1 cellular context compared by ENCODE assay signal in genomic region chr17:46922804-46923635, GRCh38.
A peak's percentile ranks its signal among the peaks of the same experiment; 100 is the strongest.
TF ChIP-seq lines count a peak whose summit lies in the region.

Gene GOSR2, plus strand, starts transcription at chr17:46923160. Its CDS starts 33 bp downstream, at chr17:46923193.

TF ChIP-seq in HepG2, 621 proteins besides CTCF, POLR2A, EP300 and RAD21 (continued from another document and continues in another):
- TF ChIP-seq, protein P1, sequence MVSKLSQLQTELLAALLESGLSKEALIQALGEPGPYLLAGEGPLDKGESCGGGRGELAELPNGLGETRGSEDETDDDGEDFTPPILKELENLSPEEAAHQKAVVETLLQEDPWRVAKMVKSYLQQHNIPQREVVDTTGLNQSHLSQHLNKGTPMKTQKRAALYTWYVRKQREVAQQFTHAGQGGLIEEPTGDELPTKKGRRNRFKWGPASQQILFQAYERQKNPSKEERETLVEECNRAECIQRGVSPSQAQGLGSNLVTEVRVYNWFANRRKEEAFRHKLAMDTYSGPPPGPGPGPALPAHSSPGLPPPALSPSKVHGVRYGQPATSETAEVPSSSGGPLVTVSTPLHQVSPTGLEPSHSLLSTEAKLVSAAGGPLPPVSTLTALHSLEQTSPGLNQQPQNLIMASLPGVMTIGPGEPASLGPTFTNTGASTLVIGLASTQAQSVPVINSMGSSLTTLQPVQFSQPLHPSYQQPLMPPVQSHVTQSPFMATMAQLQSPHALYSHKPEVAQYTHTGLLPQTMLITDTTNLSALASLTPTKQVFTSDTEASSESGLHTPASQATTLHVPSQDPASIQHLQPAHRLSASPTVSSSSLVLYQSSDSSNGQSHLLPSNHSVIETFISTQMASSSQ (IDR thresholded peaks at IDR 0.05; ENCODE audit: low read depth): no peak
- TF ChIP-seq, protein P1 (CRISPR knock-in tag; IDR thresholded peaks at IDR 0.05; ENCODE audit: borderline replicate concordance): peak; percentile 91
- TF ChIP-seq, protein P2, sequence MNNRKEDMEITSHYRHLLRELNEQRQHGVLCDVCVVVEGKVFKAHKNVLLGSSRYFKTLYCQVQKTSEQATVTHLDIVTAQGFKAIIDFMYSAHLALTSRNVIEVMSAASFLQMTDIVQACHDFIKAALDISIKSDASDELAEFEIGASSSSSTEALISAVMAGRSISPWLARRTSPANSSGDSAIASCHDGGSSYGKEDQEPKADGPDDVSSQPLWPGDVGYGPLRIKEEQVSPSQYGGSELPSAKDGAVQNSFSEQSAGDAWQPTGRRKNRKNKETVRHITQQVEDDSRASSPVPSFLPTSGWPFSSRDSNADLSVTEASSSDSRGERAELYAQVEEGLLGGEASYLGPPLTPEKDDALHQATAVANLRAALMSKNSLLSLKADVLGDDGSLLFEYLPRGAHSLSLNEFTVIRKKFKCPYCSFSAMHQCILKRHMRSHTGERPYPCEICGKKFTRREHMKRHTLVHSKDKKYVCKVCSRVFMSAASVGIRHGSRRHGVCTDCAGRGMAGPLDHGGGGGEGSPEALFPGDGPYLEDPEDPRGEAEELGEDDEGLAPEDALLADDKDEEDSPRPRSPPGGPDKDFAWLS (CRISPR knock-in tag; IDR thresholded peaks at IDR 0.05; ENCODE audit: borderline replicate concordance): 0 out of 2 replicates have a peak, but pooled peaks have one; percentile 87
- no peak; the same call in 1 of the 2 replicates for TF ChIP-seq HMG20A (CRISPR knock-in tag; IDR thresholded peaks at IDR 0.05; ENCODE audit: borderline replicate concordance)
- TF ChIP-seq, protein P3, sequence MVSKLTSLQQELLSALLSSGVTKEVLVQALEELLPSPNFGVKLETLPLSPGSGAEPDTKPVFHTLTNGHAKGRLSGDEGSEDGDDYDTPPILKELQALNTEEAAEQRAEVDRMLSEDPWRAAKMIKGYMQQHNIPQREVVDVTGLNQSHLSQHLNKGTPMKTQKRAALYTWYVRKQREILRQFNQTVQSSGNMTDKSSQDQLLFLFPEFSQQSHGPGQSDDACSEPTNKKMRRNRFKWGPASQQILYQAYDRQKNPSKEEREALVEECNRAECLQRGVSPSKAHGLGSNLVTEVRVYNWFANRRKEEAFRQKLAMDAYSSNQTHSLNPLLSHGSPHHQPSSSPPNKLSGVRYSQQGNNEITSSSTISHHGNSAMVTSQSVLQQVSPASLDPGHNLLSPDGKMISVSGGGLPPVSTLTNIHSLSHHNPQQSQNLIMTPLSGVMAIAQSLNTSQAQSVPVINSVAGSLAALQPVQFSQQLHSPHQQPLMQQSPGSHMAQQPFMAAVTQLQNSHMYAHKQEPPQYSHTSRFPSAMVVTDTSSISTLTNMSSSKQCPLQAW (CRISPR knock-in tag; IDR thresholded peaks at IDR 0.05): peak; percentile 96
- peak; percentile 95 for TF ChIP-seq PITX1 (CRISPR knock-in tag; IDR thresholded peaks at IDR 0.05)
- no peak for TF ChIP-seq SOX6 (IDR thresholded peaks at IDR 0.05)
- TF ChIP-seq SOX6 (CRISPR knock-in tag; IDR thresholded peaks at IDR 0.05): peak; percentile 70
- peak; percentile 19; the same call in 1 of the 2 replicates for TF ChIP-seq ZNF709 (CRISPR knock-in tag; IDR thresholded peaks at IDR 0.05)
- TF ChIP-seq NCOA5 (CRISPR knock-in tag; IDR thresholded peaks at IDR 0.05): no peak
- peak; percentile 89 for TF ChIP-seq DR1 (CRISPR knock-in tag; IDR thresholded peaks at IDR 0.05)
- TF ChIP-seq GABPA (IDR thresholded peaks at IDR 0.05; ENCODE audit: low read depth, low read length): peak; percentile 99
- TF ChIP-seq GABPA (CRISPR knock-in tag; IDR thresholded peaks at IDR 0.05; ENCODE audit: low read depth): peak; percentile 100
- TF ChIP-seq ZNF674 (CRISPR knock-in tag; IDR thresholded peaks at IDR 0.05; ENCODE audit: low read depth): no peak
- TF ChIP-seq NFE2L2 (IDR thresholded peaks at IDR 0.05; ENCODE audit: low read length): no peak
- no peak; the same call in 1 of the 2 replicates for TF ChIP-seq THAP8 (CRISPR knock-in tag; IDR thresholded peaks at IDR 0.05; ENCODE audit: borderline replicate concordance)
- TF ChIP-seq ZFP62 (CRISPR knock-in tag; IDR thresholded peaks at IDR 0.05): no peak
- TF ChIP-seq TMF1 (CRISPR knock-in tag; IDR thresholded peaks at IDR 0.05; ENCODE audit: low read depth): peak; percentile 89
- peak; percentile 70 for TF ChIP-seq ARID3A (IDR thresholded peaks at IDR 0.05; ENCODE audit: low read depth, low read length)
- no peak for TF ChIP-seq STAG1 (CRISPR knock-in tag; IDR thresholded peaks at IDR 0.05)
- TF ChIP-seq FOXP1 (IDR thresholded peaks at IDR 0.05): no peak; the same call in 1 of the 2 replicates
- no peak for TF ChIP-seq FOXP1 (CRISPR knock-in tag; IDR thresholded peaks at IDR 0.05)
- TF ChIP-seq HNF4G (IDR thresholded peaks at IDR 0.05; ENCODE audit: borderline replicate concordance, low read depth, low read length): 0 out of 2 replicates have a peak, but pooled peaks have one; percentile 3
- peak; percentile 70 for TF ChIP-seq HNF4G (CRISPR knock-in tag; IDR thresholded peaks at IDR 0.05; ENCODE audit: borderline replicate concordance, low read depth)
- no peak for TF ChIP-seq PRDM15 (CRISPR knock-in tag; IDR thresholded peaks at IDR 0.05)
- TF ChIP-seq GZF1 (CRISPR knock-in tag; IDR thresholded peaks at IDR 0.05): peak; percentile 72; the same call in 1 of the 2 replicates
- TF ChIP-seq ATF1 (CRISPR knock-in tag; IDR thresholded peaks at IDR 0.05): no peak
- peak; percentile 86; the same call in 1 of the 2 replicates for TF ChIP-seq SNAI1 (CRISPR knock-in tag; IDR thresholded peaks at IDR 0.05; ENCODE audit: borderline replicate concordance)
- TF ChIP-seq ARNT2 (CRISPR knock-in tag; IDR thresholded peaks at IDR 0.05; ENCODE audit: low read depth): peak; percentile 83
- TF ChIP-seq ZSCAN9 (CRISPR knock-in tag; IDR thresholded peaks at IDR 0.05; ENCODE audit: borderline replicate concordance): peak; percentile 95
- TF ChIP-seq EED (CRISPR knock-in tag; IDR thresholded peaks at IDR 0.05): peak; percentile 99
- peak; percentile 90 for TF ChIP-seq CBFB (CRISPR knock-in tag; IDR thresholded peaks at IDR 0.05)
- no peak for TF ChIP-seq RORA (CRISPR knock-in tag; IDR thresholded peaks at IDR 0.05)
- TF ChIP-seq TBP (CRISPR knock-in tag; IDR thresholded peaks at IDR 0.05): no peak
- TF ChIP-seq HOXD1 (CRISPR knock-in tag; IDR thresholded peaks at IDR 0.05): no peak
- TF ChIP-seq ZBTB37 (CRISPR knock-in tag; IDR thresholded peaks at IDR 0.05): peak; percentile 65; the same call in 1 of the 2 replicates
- TF ChIP-seq RERE (CRISPR knock-in tag; IDR thresholded peaks at IDR 0.05; ENCODE audit: low read depth): peak; percentile 63; the same call in 1 of the 2 replicates
- no peak; the same call in 1 of the 2 replicates for TF ChIP-seq ZNF740 (CRISPR knock-in tag; IDR thresholded peaks at IDR 0.05)
- peak; percentile 98 for TF ChIP-seq GATAD1 (CRISPR knock-in tag; IDR thresholded peaks at IDR 0.05)
- no peak for TF ChIP-seq ZNF12 (CRISPR knock-in tag; IDR thresholded peaks at IDR 0.05)
- peak; percentile 72; the same call in 1 of the 2 replicates for TF ChIP-seq HCFC1 (IDR thresholded peaks at IDR 0.05; ENCODE audit: low read depth, low read length)
- peak; percentile 98 for TF ChIP-seq ZNF782 (CRISPR knock-in tag; IDR thresholded peaks at IDR 0.05; ENCODE audit: borderline replicate concordance)
